10 cellular contexts compared by ENCODE assay signal in genomic region chr2:20633794-20634259, GRCh38. TPM values are rescaled to one million over a fixed set of nuclear protein-coding genes. Genes with fewer than 3 reads are reported as not detected.
DNase-seq lines count a peak whose midpoint lies in the region; ATAC-seq and TF ChIP-seq lines count a peak whose summit lies in the region.
"Had no signal": no experiment of that assay in that cellular context is flagged by ENCODE, and none has a peak within 500 bp of the region (broad histone marks: within the 10 kb centered on the region; RNA-seq: fewer than 3 reads in every experiment).

No MANE protein-coding gene starts in this region.

- H4K20me1 ChIP-seq in H9 (ENCODE audit: control insufficient read depth, insufficient read depth, insufficient read length), result no peaks in the 10 kb centered on the region

- no peak overlapping the region for H2BK12ac ChIP-seq in H9 (ENCODE audit: insufficient read length, low read depth, low read length)

- POLR2A ChIA-PET in CD8-positive, alpha-beta T cell (lab: Charles Lee), result no interaction called here

- H3K9ac ChIP-seq in mucosa of rectum (ENCODE audit: low read depth in 1 of 2, low read length in 2 of 2), result peak overlapping the region; percentile 47 to 73
- H3K9ac ChIP-seq in H9 (ENCODE audit: extremely low read depth, insufficient read length, low read length), result no peak overlapping the region

- H2AFZ ChIP-seq in H9 (ENCODE audit: low read length), result no peak overlapping the region

- no peak overlapping the region for H3K23ac ChIP-seq in H9 (ENCODE audit: insufficient read length, low read depth, low read length)

- H3K18ac ChIP-seq in H9 (ENCODE audit: insufficient read length, low read depth, low read length), result no peak overlapping the region

- no peak overlapping the region for H3K14ac ChIP-seq in H9 (ENCODE audit: insufficient read depth, low read length)

- no peak overlapping the region for H3K56ac ChIP-seq in H9 (ENCODE audit: insufficient read length, low read depth, low read length)

- no peaks in the 10 kb centered on the region for H3K79me1 ChIP-seq in H9 (ENCODE audit: insufficient read depth, low read depth, low read length, poor library complexity, severe bottlenecking)

- H3K27me3 ChIP-seq in mucosa of rectum (ENCODE audit: control insufficient read depth in 2 of 2, insufficient read depth in 2 of 2, low read length in 2 of 2), result no peaks in the 10 kb centered on the region
- H3K27me3 ChIP-seq in H9 (ENCODE audit: insufficient read depth, low read length), result no peaks in the 10 kb centered on the region
- H3K27me3 ChIP-seq in CD8-positive, alpha-beta T cell (ENCODE audit: insufficient read depth, low read length), result no peaks in the 10 kb centered on the region

- no peak overlapping the region for H3T11ph ChIP-seq in H9 (ENCODE audit: low read length)

- H3K9me3 Mint-ChIP-seq in H9, result no peaks in the 10 kb centered on the region
- no peaks in the 10 kb centered on the region for H3K9me3 Mint-ChIP-seq in CD8-positive, alpha-beta T cell

- H2AK5ac ChIP-seq in H9 (ENCODE audit: insufficient read length, low read length), result no peak overlapping the region

- TF ChIP-seq CTCF in H9 (conservative IDR thresholded peaks at IDR 0.05), result no peak
- no peak for TF ChIP-seq CTCF in CD8-positive, alpha-beta T cell (IDR thresholded peaks at IDR 0.05)

- no peak overlapping the region for H3K4ac ChIP-seq in H9 (ENCODE audit: low read depth, low read length)

- H2BK120ac ChIP-seq in H9 (ENCODE audit: low read depth, low read length, poor library complexity, severe bottlenecking), result no peak overlapping the region

- no peak overlapping the region for H2BK5ac ChIP-seq in H9 (ENCODE audit: insufficient read length, low read length)

- no peak overlapping the region for H2BK20ac ChIP-seq in H9 (ENCODE audit: low read depth, low read length, poor library complexity, severe bottlenecking)

- WGBS in H9 (ENCODE audit: extremely low coverage, insufficient read length, low lambda C conversion rate), result no CpG with 5 or more reads among the region's 16 CpGs

- peaks cover 0 to 4% (median 0%) of the 10 kb centered on the region in 3 experiments; a peak in 3 of 7 replicates for H3K36me3 Mint-ChIP-seq in H9 (ENCODE audit: insufficient read depth in 1 of 3, low read depth in 3 of 3)
- peaks cover 46% of the 10 kb centered on the region for H3K36me3 Mint-ChIP-seq in CD8-positive, alpha-beta T cell

- H3K36me3 ChIP-seq in mucosa of rectum (ENCODE audit: control insufficient read depth in 2 of 2, insufficient read depth in 2 of 2, low read length in 2 of 2), result peaks cover 13 to 38% of the 10 kb centered on the region in 2 donors
- H3K36me3 ChIP-seq in CD8-positive, alpha-beta T cell (ENCODE audit: insufficient read depth, low read length), result no peaks in the 10 kb centered on the region

- peaks cover 18 to 31% of the 10 kb centered on the region in 2 donors for H3K4me1 ChIP-seq in mucosa of rectum (ENCODE audit: control insufficient read depth in 2 of 2, insufficient read depth in 2 of 2, low read length in 2 of 2)
- H3K4me1 ChIP-seq in H9 (ENCODE audit: insufficient read depth, low read length), result no peaks in the 10 kb centered on the region; the same call in 1 of the 2 replicates
- no peaks in the 10 kb centered on the region for H3K4me1 ChIP-seq in CD8-positive, alpha-beta T cell (ENCODE audit: insufficient read depth, low read length)

- no peak overlapping the region for H3K4me2 ChIP-seq in H9 (ENCODE audit: insufficient read depth, insufficient read length, low read length)

- no peaks in the 10 kb centered on the region for H3K27me3 Mint-ChIP-seq in H9 (ENCODE audit: low read depth)
- no peaks in the 10 kb centered on the region for H3K27me3 Mint-ChIP-seq in CD8-positive, alpha-beta T cell (ENCODE audit: low read depth)

- intact Hi-C loops in Right ventricle myocardium inferior (cut with DNase I), result loop anchor here (2.0 to 5.0 kb wide), 2 partner anchors 33 to 102 kb away; no protein-coding TSS in a partner anchor
- intact Hi-C loops in cardiac septum (cut with DNase I), result loop anchor here (5.0 kb wide), 1 partner anchor 112 kb away; no protein-coding TSS in a partner anchor
- intact Hi-C loops in CD8-positive, alpha-beta T cell (cut with DNase I, micrococcal nuclease), result no loop called here

- peak overlapping the region; percentile 38 to 56 for H3K4me3 ChIP-seq in mucosa of rectum (ENCODE audit: low read length in 2 of 2)
- no peak overlapping the region for H3K4me3 ChIP-seq in CD8-positive, alpha-beta T cell (ENCODE audit: low read depth, low read length)

- CTCF ChIA-PET in CD8-positive, alpha-beta T cell (lab: Charles Lee), result interaction anchor here (0.9 to 1.6 kb wide), 3 partner anchors 28 to 190 kb away, joined by 3 to 5 read pairs (median 4); no protein-coding TSS in a partner anchor

- H4K91ac ChIP-seq in H9 (ENCODE audit: insufficient read length, low read depth, low read length), result no peak overlapping the region

- peak overlapping the region; percentile 87 to 91 for H3K27ac ChIP-seq in mucosa of rectum (ENCODE audit: low read depth in 2 of 2, low read length in 2 of 2)
- no peak overlapping the region for H3K27ac ChIP-seq in H9 (ENCODE audit: insufficient read length, low read depth, low read length)
- H3K27ac ChIP-seq in CD8-positive, alpha-beta T cell (ENCODE audit: low read depth, low read length), result no peak overlapping the region

- no peak overlapping the region for H3K4me3 Mint-ChIP-seq in H9
- H3K4me3 Mint-ChIP-seq in CD8-positive, alpha-beta T cell, result no peak overlapping the region

- DNase-seq in Right ventricle myocardium inferior (ENCODE audit: missing footprints) (peak; percentile 76), cardiac septum (ENCODE audit: low spot score) (no peak), dermis microvascular lymphatic vessel endothelial cell (ENCODE audit: low read depth in 2 of 2) (peak; percentile 76 to 83), H9 (no peak)
- DNase-seq in CD8-positive, alpha-beta T cell, result no peak
- DNase-seq: activated naive CD4-positive, alpha-beta T cell treated with Interleukin-2 at 50 U/mL for 16 hours; hippocampal formation had no signal

- H3K4me1 Mint-ChIP-seq in H9, result peaks cover 27 to 31% of the 10 kb centered on the region in 2 experiments
- no peaks in the 10 kb centered on the region for H3K4me1 Mint-ChIP-seq in CD8-positive, alpha-beta T cell (ENCODE audit: low read depth)

- H4K8ac ChIP-seq in H9 (replicated peaks; ENCODE audit: insufficient read length, low read depth, low read length), result no peak overlapping the region

- H3K27ac Mint-ChIP-seq in H9, result no peak overlapping the region
- no peak overlapping the region for H3K27ac Mint-ChIP-seq in CD8-positive, alpha-beta T cell

- no peak overlapping the region for H4K5ac ChIP-seq in H9 (ENCODE audit: insufficient read length, low read depth, low read length)

- H3K23me2 ChIP-seq in H9 (ENCODE audit: insufficient read length, low read depth, low read length, poor library complexity, severe bottlenecking), result no peaks in the 10 kb centered on the region

- H3K79me2 ChIP-seq in H9 (ENCODE audit: insufficient read depth, low read length), result no peaks in the 10 kb centered on the region

- ATAC-seq in Right ventricle myocardium inferior (peak; percentile 18), GM19455 (IDR thresholded peaks at IDR 0.05; ENCODE audit: unreplicated experiment) (no peak), GM19035 (IDR thresholded peaks at IDR 0.05; ENCODE audit: unreplicated experiment) (no peak)
- no peak for ATAC-seq in CD8-positive, alpha-beta T cell

- H3K9me3 ChIP-seq in mucosa of rectum (ENCODE audit: control insufficient read depth in 2 of 2, low read length in 2 of 2) (no peaks in the 10 kb centered on the region), H9 (ENCODE audit: control insufficient read depth, low read depth, low read length) (no peaks in the 10 kb centered on the region)
- no peaks in the 10 kb centered on the region for H3K9me3 ChIP-seq in CD8-positive, alpha-beta T cell (ENCODE audit: low read length)

- H2BK15ac ChIP-seq in H9 (ENCODE audit: low read depth, low read length), result no peak overlapping the region

RNA-seq across cellular contexts. Expression of gene HS1BP3, which starts 17.1 kb away (rescaled TPM):
- total RNA-seq in Right ventricle myocardium inferior, result 20.1 TPM
- 15.6 TPM for total RNA-seq in cardiac septum
- total RNA-seq in dermis microvascular lymphatic vessel endothelial cell, result 16.9 and 34.4 TPM in 2 replicates
- total RNA-seq in H9 (2021), result 10.8 and 11.1 TPM in 2 replicates
- 1 to 10 TPM; 3.3 to 6.9 TPM for total RNA-seq in CD8-positive, alpha-beta T cell

RNA-seq across cellular contexts. Expression of gene GDF7, which starts 33.1 kb away (rescaled TPM):
- total RNA-seq in Right ventricle myocardium inferior (0.46 TPM), cardiac septum (0.94 TPM), dermis microvascular lymphatic vessel endothelial cell (2.3 and 17.2 TPM in 2 replicates), H9 (2021) (0.04 TPM in 1 of 2 replicates, not detected in the other)
- total RNA-seq in CD8-positive, alpha-beta T cell, result under 1 TPM in 1 of 2 experiments, not detected in 1; 0.06 TPM

Comparison
In these comparisons a context has a peak if more than half of its experiments do, and no peak if none do; other contexts are left out.
1. DNase-seq: peak in Right ventricle myocardium inferior (single experiment) and dermis microvascular lymphatic vessel endothelial cell (2 of 2); none in cardiac septum (single experiment), H9 (single experiment) and CD8-positive, alpha-beta T cell (0 of 7).
2. H3K27ac ChIP-seq: peak in mucosa of rectum (2 of 2); none in H9 (single experiment) and CD8-positive, alpha-beta T cell (single experiment).
3. intact Hi-C loops: an anchor here in Right ventricle myocardium inferior (2.0 to 5.0 kb wide) and cardiac septum (5.0 kb wide); none called in CD8-positive, alpha-beta T cell.